ENCODE assay signal across 1 cellular context in genomic region chr9:97562542-97562941, GRCh38.
TF ChIP-seq lines count a peak whose summit lies in the region.

No MANE protein-coding gene starts in this region.

TF ChIP-seq in HepG2, 621 proteins besides CTCF, POLR2A, EP300 and RAD21 (continued from another document):
- TF ChIP-seq ZNF609 (CRISPR knock-in tag; IDR thresholded peaks at IDR 0.05; ENCODE audit: borderline replicate concordance) (no peak), ZFP36L2 (CRISPR knock-in tag; IDR thresholded peaks at IDR 0.05) (no peak), ZBTB10 (CRISPR knock-in tag; IDR thresholded peaks at IDR 0.05; ENCODE audit: borderline replicate concordance) (no peak), MAF1 (CRISPR knock-in tag; IDR thresholded peaks at IDR 0.05; ENCODE audit: borderline replicate concordance) (no peak), CREM (IDR thresholded peaks at IDR 0.05) (no peak), CREM (CRISPR knock-in tag; IDR thresholded peaks at IDR 0.05) (no peak), ZNF775 (CRISPR knock-in tag; IDR thresholded peaks at IDR 0.05; ENCODE audit: borderline replicate concordance) (no peak)
